ENCODE assay signal across 12 cellular contexts in genomic region chr12:111455448-111456320, GRCh38. TPM values are rescaled to one million over a fixed set of nuclear protein-coding genes. Genes with fewer than 3 reads are reported as not detected.
DNase-seq lines count a peak whose midpoint lies in the region; ATAC-seq and TF ChIP-seq lines count a peak whose summit lies in the region.
"Had no signal": no experiment of that assay in that cellular context is flagged by ENCODE, and none has a peak within 500 bp of the region (broad histone marks: within the 10 kb centered on the region; RNA-seq: fewer than 3 reads in every experiment).

No MANE protein-coding gene starts in this region.

- no peak overlapping the region for H3K4me2 ChIP-seq in IMR-90 (ENCODE audit: low read depth, low read length)

- H3K9ac ChIP-seq in IMR-90 (ENCODE audit: low read depth, low read length) = 0 out of 2 replicates have a peak overlapping the region, but pooled peaks have one; percentile 4

- H2AFZ ChIP-seq in IMR-90 (replicated peaks; ENCODE audit: low read length, poor library complexity) = no peak overlapping the region

- DNase-seq in CD4-positive, CD25-positive, alpha-beta regulatory T cell = no peak
- DNase-seq in IMR-90 (peak; percentile 81), chondrocyte (ENCODE audit: low spot score) (no peak), myocyte (ENCODE audit: low read depth) (peak; percentile 89), left lung (no peak)
- DNase-seq: activated effector memory CD4-positive, alpha-beta T cell treated with Interleukin-2 at 50 U/mL for 16 hours; DMS53; nucleus accumbens; OCI-M1 had no signal

- H2BK20ac ChIP-seq in IMR-90 (ENCODE audit: low read depth, low read length) = no peak overlapping the region

- peak overlapping the region in 1 of 4 donors; percentile 45 for H3K4me3 Mint-ChIP-seq in CD4-positive, CD25-positive, alpha-beta regulatory T cell
- H3K4me3 Mint-ChIP-seq in chondrocyte (ENCODE audit: unreplicated experiment) = no peak overlapping the region

- H3K27ac Mint-ChIP-seq in CD4-positive, CD25-positive, alpha-beta regulatory T cell = peak overlapping the region; percentile 10 to 53 (median 21)
- H3K27ac Mint-ChIP-seq in chondrocyte (ENCODE audit: unreplicated experiment) = peak overlapping the region; percentile 78

- TF ChIP-seq RAD21 in IMR-90 (IDR thresholded peaks at IDR 0.05; ENCODE audit: low read length) = no peak

- no peak for TF ChIP-seq POLR2A in IMR-90 (IDR thresholded peaks at IDR 0.05; ENCODE audit: low read depth, low read length)

- no peak for TF ChIP-seq CTCF in IMR-90 (conservative IDR thresholded peaks at IDR 0.05; ENCODE audit: low read depth, low read length)
- no peak for TF ChIP-seq CTCF in chondrocyte (IDR thresholded peaks at IDR 0.05)
- TF ChIP-seq CTCF in left lung (IDR thresholded peaks at IDR 0.05) = no peak

- H3K18ac ChIP-seq in IMR-90 (ENCODE audit: low read depth, low read length) = no peak overlapping the region

- H3K4ac ChIP-seq in IMR-90 (ENCODE audit: low read depth, low read length) = peak overlapping the region; percentile 28

- H2BK5ac ChIP-seq in IMR-90 (ENCODE audit: low read depth, low read length, poor library complexity, severe bottlenecking) = peak overlapping the region; percentile 49

- POLR2A ChIA-PET in IMR-90 (lab: Charles Lee; ENCODE audit: unreplicated experiment) = no interaction called here

- peaks cover 4 to 8% (median 5%) of the 10 kb centered on the region in 4 donors for H3K4me1 Mint-ChIP-seq in CD4-positive, CD25-positive, alpha-beta regulatory T cell
- H3K4me1 Mint-ChIP-seq in chondrocyte (ENCODE audit: low read depth) = peaks cover 32% of the 10 kb centered on the region

- H3K27ac ChIP-seq in CD4-positive, CD25-positive, alpha-beta regulatory T cell (ENCODE audit: insufficient read depth, low read length, poor library complexity, severe bottlenecking) = no peak overlapping the region
- H3K27ac ChIP-seq in IMR-90 (ENCODE audit: insufficient read depth, low read length) (peak overlapping the region; percentile 38; the same call in 1 of the 2 replicates), left lung (no peak overlapping the region)

- peaks cover 33% of the 10 kb centered on the region for H4K20me1 ChIP-seq in IMR-90 (ENCODE audit: insufficient read depth, low read length)

- H4K8ac ChIP-seq in IMR-90 (ENCODE audit: low read depth in 2 of 2, low read length in 2 of 2) = peak overlapping the region in 1 of 2 experiments; percentile 44; a peak in 1 of 4 replicates

- no TSS peak for BruUV-seq in IMR-90 (replicated peaks; lab: Mats Ljungman, UMichigan)

- intact Hi-C loops in IMR-90 (cut with micrococcal nuclease) = no loop called here
- intact Hi-C loops in left lung (cut with DNase I) = no loop called here

- peaks cover 29% of the 10 kb centered on the region for H3K36me3 Mint-ChIP-seq in CD4-positive, CD25-positive, alpha-beta regulatory T cell
- H3K36me3 Mint-ChIP-seq in chondrocyte (ENCODE audit: low read depth) = peaks cover 16% of the 10 kb centered on the region

- no peak overlapping the region for H4K5ac ChIP-seq in IMR-90 (ENCODE audit: low read depth, low read length)

- WGBS in IMR-90 (ENCODE audit: extremely low coverage in 2 of 2, insufficient read length in 1 of 2), 2 experiments = 97% methylated on average over 7 of the region's 15 CpGs; no CpG with 5 or more reads in 1 of the 2 experiments

- in situ Hi-C loops in IMR-90 (cut with MboI; ENCODE audit: low sequenced_read_pairs) = no loop called here

- no peaks in the 10 kb centered on the region for H3K27me3 ChIP-seq in CD4-positive, CD25-positive, alpha-beta regulatory T cell (ENCODE audit: control insufficient read depth, insufficient read depth, low read length)
- H3K27me3 ChIP-seq in IMR-90 (ENCODE audit: control insufficient read depth, insufficient read depth, low read length) (no peaks in the 10 kb centered on the region), left lung (no peaks in the 10 kb centered on the region)

- no peak overlapping the region for H3K4me3 ChIP-seq in CD4-positive, CD25-positive, alpha-beta regulatory T cell (ENCODE audit: low read depth, low read length)
- H3K4me3 ChIP-seq in IMR-90 (ENCODE audit: insufficient read depth, low read depth, low read length) (no peak overlapping the region), left lung (no peak overlapping the region)

- no peak overlapping the region for H3K56ac ChIP-seq in IMR-90 (ENCODE audit: extremely low read depth, insufficient read depth, low read length)

- H2BK120ac ChIP-seq in IMR-90 (ENCODE audit: low read depth, low read length) = no peak overlapping the region

- dilution Hi-C loops in IMR-90 (cut with HindIII; ENCODE audit: low sequenced_read_pairs, unreplicated experiment) = no loop called here

- CTCF ChIA-PET in IMR-90 (lab: Yijun Ruan, JAX) = interaction anchor here (0.6 to 1.6 kb wide), 2 partner anchors 9 to 59 kb away, joined by 3 to 9 read pairs; no protein-coding TSS in a partner anchor

- H3K9me3 ChIP-seq in CD4-positive, CD25-positive, alpha-beta regulatory T cell (ENCODE audit: control insufficient read depth in 2 of 2, low read length in 2 of 2) = no peaks in the 10 kb centered on the region
- H3K9me3 ChIP-seq in IMR-90 (ENCODE audit: control insufficient read depth, insufficient read depth, low read length) (no peaks in the 10 kb centered on the region), left lung (no peaks in the 10 kb centered on the region)

- ATAC-seq in CD4-positive, CD25-positive, alpha-beta regulatory T cell (ENCODE audit: low read depth in 2 of 2) = no peak
- ATAC-seq in IMR-90 (ENCODE audit: low read depth) (peak; percentile 36), HG02870 (IDR thresholded peaks at IDR 0.05; ENCODE audit: unreplicated experiment) (no peak), left lung (no peak), GM21367 (IDR thresholded peaks at IDR 0.05; ENCODE audit: unreplicated experiment) (no peak), GM18861 (IDR thresholded peaks at IDR 0.05; ENCODE audit: unreplicated experiment) (no peak)

- no peaks in the 10 kb centered on the region for H3K27me3 Mint-ChIP-seq in CD4-positive, CD25-positive, alpha-beta regulatory T cell
- no peaks in the 10 kb centered on the region for H3K27me3 Mint-ChIP-seq in chondrocyte (ENCODE audit: low read depth)

- H3K9me3 Mint-ChIP-seq in CD4-positive, CD25-positive, alpha-beta regulatory T cell = no peaks in the 10 kb centered on the region
- no peaks in the 10 kb centered on the region for H3K9me3 Mint-ChIP-seq in chondrocyte (ENCODE audit: low read depth)

- peaks cover under 1% of the 10 kb centered on the region for H3K4me1 ChIP-seq in CD4-positive, CD25-positive, alpha-beta regulatory T cell (ENCODE audit: control insufficient read depth, insufficient read depth, low read length, poor library complexity, severe bottlenecking)
- peaks cover 13% of the 10 kb centered on the region for H3K4me1 ChIP-seq in IMR-90 (ENCODE audit: control insufficient read depth, insufficient read depth, low read length)
- H3K4me1 ChIP-seq in left lung = peaks cover 0 to 12% of the 10 kb centered on the region in 2 donors

- H3K9me1 ChIP-seq in IMR-90 (ENCODE audit: insufficient read depth, low read length) = peaks cover 16% of the 10 kb centered on the region

- H3K79me1 ChIP-seq in IMR-90 (ENCODE audit: low read depth in 1 of 2, low read length in 2 of 2) = peaks cover 21 to 71% of the 10 kb centered on the region in 2 experiments

- peaks cover 49% of the 10 kb centered on the region for H3K36me3 ChIP-seq in CD4-positive, CD25-positive, alpha-beta regulatory T cell (ENCODE audit: control insufficient read depth, insufficient read depth, low read length)
- H3K36me3 ChIP-seq in IMR-90 (ENCODE audit: control insufficient read depth, insufficient read depth, low read length) (peaks cover 61% of the 10 kb centered on the region), left lung (peaks cover under 1 to 84% of the 10 kb centered on the region in 2 donors)

- H2BK15ac ChIP-seq in IMR-90 (ENCODE audit: low read depth, low read length) = no peak overlapping the region

- peak overlapping the region; percentile 58; the same call in 1 of the 2 replicates for H3K14ac ChIP-seq in IMR-90 (replicated peaks; ENCODE audit: low read depth, low read length)

- no peak overlapping the region for H2AK9ac ChIP-seq in IMR-90 (replicated peaks; ENCODE audit: low read depth, low read length, poor library complexity)

- H3K23ac ChIP-seq in IMR-90 (ENCODE audit: low read depth, low read length) = no peak overlapping the region

- H2AK5ac ChIP-seq in IMR-90 (ENCODE audit: low read depth, low read length) = peak overlapping the region; percentile 82; the same call in 1 of the 2 replicates

- H4K91ac ChIP-seq in IMR-90 (ENCODE audit: insufficient read depth, low read depth, low read length) = 0 out of 2 replicates have a peak overlapping the region, but pooled peaks have one; percentile 3

TF ChIP-seq in IMR-90, 13 proteins besides CTCF, POLR2A, EP300 and RAD21 (continues in another document):
- TF ChIP-seq USF2 (IDR thresholded peaks at IDR 0.05; ENCODE audit: low read depth, low read length) (peak; percentile 63), BHLHE40 (IDR thresholded peaks at IDR 0.05; ENCODE audit: low read depth, low read length) (peak; percentile 60; the same call in 1 of the 2 replicates), ELK1 (IDR thresholded peaks at IDR 0.05; ENCODE audit: borderline replicate concordance, low read depth, low read length) (no peak)

RNA-seq across cellular contexts. Expression of gene SH2B3, which starts 50.0 kb away (rescaled TPM):
- 25.7 TPM for total RNA-seq in CD4-positive, CD25-positive, alpha-beta regulatory T cell
- 1 to 10 TPM; 1.6 to 5.3 (median 3.8) TPM for polyA plus RNA-seq in CD4-positive, CD25-positive, alpha-beta regulatory T cell
- total RNA-seq in IMR-90 (2012; rRNA removed) (9.2 and 9.3 TPM in 2 replicates), chondrocyte (14.7 to 20.0 TPM (median 18.3 TPM) in 3 replicates), myocyte (116 and 203 TPM in 2 replicates), left lung (10 to 100 TPM; 26.9 to 42.0 TPM)
- 20.2 and 20.9 TPM in 2 replicates for polyA plus RNA-seq in IMR-90 (2012; rRNA removed)
- polyA plus RNA-seq in IMR-90 (2012; cell fraction: cytosol; rRNA removed) = 10.1 and 19.4 TPM in 2 replicates
- 21.8 and 24.3 TPM in 2 replicates for polyA plus RNA-seq in IMR-90 (2012; cell fraction: nucleus; rRNA removed; ENCODE audit: low replicate concordance)
- 35.6 TPM for polyA plus RNA-seq in myocyte (2012)

Comparison
In these comparisons a context has a peak if more than half of its experiments do, and no peak if none do; other contexts are left out.
1. DNase-seq: peak in IMR-90 (single experiment) and myocyte (single experiment); none in CD4-positive, CD25-positive, alpha-beta regulatory T cell (0 of 3), chondrocyte (single experiment) and left lung (0 of 2).